Comparison of ENCODE assay signal across 1 cellular context in genomic region chr22:42805016-42805997, GRCh38.
A peak's percentile ranks its signal among the peaks of the same experiment; 100 is the strongest.
TF ChIP-seq lines count a peak whose summit lies in the region.

No MANE protein-coding gene starts in this region.

TF ChIP-seq in HepG2, 621 proteins besides CTCF, POLR2A, EP300 and RAD21 (continued from another document and continues in another):
- TF ChIP-seq, protein P1, sequence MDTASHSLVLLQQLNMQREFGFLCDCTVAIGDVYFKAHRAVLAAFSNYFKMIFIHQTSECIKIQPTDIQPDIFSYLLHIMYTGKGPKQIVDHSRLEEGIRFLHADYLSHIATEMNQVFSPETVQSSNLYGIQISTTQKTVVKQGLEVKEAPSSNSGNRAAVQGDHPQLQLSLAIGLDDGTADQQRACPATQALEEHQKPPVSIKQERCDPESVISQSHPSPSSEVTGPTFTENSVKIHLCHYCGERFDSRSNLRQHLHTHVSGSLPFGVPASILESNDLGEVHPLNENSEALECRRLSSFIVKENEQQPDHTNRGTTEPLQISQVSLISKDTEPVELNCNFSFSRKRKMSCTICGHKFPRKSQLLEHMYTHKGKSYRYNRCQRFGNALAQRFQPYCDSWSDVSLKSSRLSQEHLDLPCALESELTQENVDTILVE (CRISPR knock-in tag; IDR thresholded peaks at IDR 0.05) = 0 out of 2 replicates have a peak, but pooled peaks have one; percentile 21
- TF ChIP-seq SMAD1 (CRISPR knock-in tag; IDR thresholded peaks at IDR 0.05; ENCODE audit: borderline replicate concordance, low read depth) (no peak), ZNF232 (CRISPR knock-in tag; IDR thresholded peaks at IDR 0.05; ENCODE audit: borderline replicate concordance) (no peak), HDAC1 (CRISPR knock-in tag; IDR thresholded peaks at IDR 0.05) (0 out of 2 replicates have a peak, but pooled peaks have one; percentile 42), ZNF768 (CRISPR knock-in tag; IDR thresholded peaks at IDR 0.05) (0 out of 2 replicates have a peak, but pooled peaks have one; percentile 34), ZZZ3 (CRISPR knock-in tag; IDR thresholded peaks at IDR 0.05; ENCODE audit: borderline replicate concordance) (peak; percentile 56; the same call in 1 of the 2 replicates), HIVEP1 (CRISPR knock-in tag; IDR thresholded peaks at IDR 0.05) (no peak), GMEB1 (CRISPR knock-in tag; IDR thresholded peaks at IDR 0.05; ENCODE audit: borderline replicate concordance) (no peak), ZNF547 (CRISPR knock-in tag; IDR thresholded peaks at IDR 0.05) (no peak), ZNF362 (CRISPR knock-in tag; IDR thresholded peaks at IDR 0.05; ENCODE audit: borderline replicate concordance) (peak; percentile 82), PHF5A (CRISPR knock-in tag; IDR thresholded peaks at IDR 0.05; ENCODE audit: low read depth, unreplicated experiment) (peak; percentile 43), ZNF704 (CRISPR knock-in tag; IDR thresholded peaks at IDR 0.05; ENCODE audit: borderline replicate concordance) (no peak), DRAP1 (CRISPR knock-in tag; IDR thresholded peaks at IDR 0.05) (no peak), XRCC5 (optimal IDR thresholded peaks at IDR 0.05; ENCODE audit: low read length) (peak; percentile 54), ZNF432 (CRISPR knock-in tag; IDR thresholded peaks at IDR 0.05; ENCODE audit: borderline replicate concordance) (no peak), NFRKB (IDR thresholded peaks at IDR 0.05) (no peak), IKZF4 (CRISPR knock-in tag; IDR thresholded peaks at IDR 0.05; ENCODE audit: borderline replicate concordance, low read depth, not compliant biosample characterization) (no peak), KMT2A (CRISPR knock-in tag; IDR thresholded peaks at IDR 0.05) (no peak), ZNF839 (CRISPR knock-in tag; IDR thresholded peaks at IDR 0.05; ENCODE audit: borderline replicate concordance) (no peak), REL (CRISPR knock-in tag; conservative IDR thresholded peaks at IDR 0.05) (no peak), ZSCAN22 (CRISPR knock-in tag; IDR thresholded peaks at IDR 0.05) (no peak), ZBTB42 (CRISPR knock-in tag; IDR thresholded peaks at IDR 0.05) (no peak), FOXJ3 (CRISPR knock-in tag; IDR thresholded peaks at IDR 0.05; ENCODE audit: borderline replicate concordance) (peak; percentile 81; the same call in 1 of the 2 replicates), SP1 (IDR thresholded peaks at IDR 0.05) (no peak), SP1 (CRISPR knock-in tag; IDR thresholded peaks at IDR 0.05) (no peak), KAT8 (CRISPR knock-in tag; IDR thresholded peaks at IDR 0.05) (peak; percentile 51; the same call in 1 of the 2 replicates), BRCA1 (CRISPR knock-in tag; IDR thresholded peaks at IDR 0.05) (no peak), SPEN (CRISPR knock-in tag; IDR thresholded peaks at IDR 0.05; ENCODE audit: low read depth) (0 out of 2 replicates have a peak, but pooled peaks have one; percentile 35), HMG20B (CRISPR knock-in tag; conservative IDR thresholded peaks at IDR 0.05) (no peak), ZNF276 (CRISPR knock-in tag; IDR thresholded peaks at IDR 0.05; ENCODE audit: low read depth) (no peak), ZNF605 (CRISPR knock-in tag; IDR thresholded peaks at IDR 0.05) (peak; percentile 27; the same call in 1 of the 2 replicates), HNF4A (CRISPR knock-in tag; IDR thresholded peaks at IDR 0.05) (peak; percentile 59), ZIK1 (CRISPR knock-in tag; IDR thresholded peaks at IDR 0.05; ENCODE audit: borderline replicate concordance, low read depth) (no peak), ISL2 (CRISPR knock-in tag; IDR thresholded peaks at IDR 0.05) (peak; percentile 90), MBD4 (IDR thresholded peaks at IDR 0.05; ENCODE audit: borderline replicate concordance, low read length) (no peak), ZBTB44 (CRISPR knock-in tag; IDR thresholded peaks at IDR 0.05) (no peak), NKX3-1 (CRISPR knock-in tag; IDR thresholded peaks at IDR 0.05) (no peak), WIZ (CRISPR knock-in tag; IDR thresholded peaks at IDR 0.05) (no peak), CBFB (CRISPR knock-in tag; IDR thresholded peaks at IDR 0.05) (no peak), U2AF1 (optimal IDR thresholded peaks at IDR 0.05; ENCODE audit: low read depth, low read length) (no peak), ZNF274 (CRISPR knock-in tag; IDR thresholded peaks at IDR 0.05) (no peak)
- TF ChIP-seq, protein P2, sequence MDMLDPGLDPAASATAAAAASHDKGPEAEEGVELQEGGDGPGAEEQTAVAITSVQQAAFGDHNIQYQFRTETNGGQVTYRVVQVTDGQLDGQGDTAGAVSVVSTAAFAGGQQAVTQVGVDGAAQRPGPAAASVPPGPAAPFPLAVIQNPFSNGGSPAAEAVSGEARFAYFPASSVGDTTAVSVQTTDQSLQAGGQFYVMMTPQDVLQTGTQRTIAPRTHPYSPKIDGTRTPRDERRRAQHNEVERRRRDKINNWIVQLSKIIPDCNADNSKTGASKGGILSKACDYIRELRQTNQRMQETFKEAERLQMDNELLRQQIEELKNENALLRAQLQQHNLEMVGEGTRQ (IDR thresholded peaks at IDR 0.05; ENCODE audit: low read depth, low read length) = no peak
- TF ChIP-seq, protein P2 (CRISPR knock-in tag; IDR thresholded peaks at IDR 0.05; ENCODE audit: borderline replicate concordance) = no peak
- TF ChIP-seq, protein P3, sequence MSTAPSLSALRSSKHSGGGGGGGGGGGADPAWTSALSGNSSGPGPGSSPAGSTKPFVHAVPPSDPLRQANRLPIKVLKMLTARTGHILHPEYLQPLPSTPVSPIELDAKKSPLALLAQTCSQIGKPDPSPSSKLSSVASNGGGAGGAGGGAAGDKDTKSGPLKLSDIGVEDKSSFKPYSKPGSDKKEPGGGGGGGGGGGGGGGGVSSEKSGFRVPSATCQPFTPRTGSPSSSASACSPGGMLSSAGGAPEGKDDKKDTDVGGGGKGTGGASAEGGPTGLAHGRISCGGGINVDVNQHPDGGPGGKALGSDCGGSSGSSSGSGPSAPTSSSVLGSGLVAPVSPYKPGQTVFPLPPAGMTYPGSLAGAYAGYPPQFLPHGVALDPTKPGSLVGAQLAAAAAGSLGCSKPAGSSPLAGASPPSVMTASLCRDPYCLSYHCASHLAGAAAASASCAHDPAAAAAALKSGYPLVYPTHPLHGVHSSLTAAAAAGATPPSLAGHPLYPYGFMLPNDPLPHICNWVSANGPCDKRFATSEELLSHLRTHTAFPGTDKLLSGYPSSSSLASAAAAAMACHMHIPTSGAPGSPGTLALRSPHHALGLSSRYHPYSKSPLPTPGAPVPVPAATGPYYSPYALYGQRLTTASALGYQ (CRISPR knock-in tag; IDR thresholded peaks at IDR 0.05) = peak; percentile 70; the same call in 1 of the 2 replicates
- TF ChIP-seq, protein P4, sequence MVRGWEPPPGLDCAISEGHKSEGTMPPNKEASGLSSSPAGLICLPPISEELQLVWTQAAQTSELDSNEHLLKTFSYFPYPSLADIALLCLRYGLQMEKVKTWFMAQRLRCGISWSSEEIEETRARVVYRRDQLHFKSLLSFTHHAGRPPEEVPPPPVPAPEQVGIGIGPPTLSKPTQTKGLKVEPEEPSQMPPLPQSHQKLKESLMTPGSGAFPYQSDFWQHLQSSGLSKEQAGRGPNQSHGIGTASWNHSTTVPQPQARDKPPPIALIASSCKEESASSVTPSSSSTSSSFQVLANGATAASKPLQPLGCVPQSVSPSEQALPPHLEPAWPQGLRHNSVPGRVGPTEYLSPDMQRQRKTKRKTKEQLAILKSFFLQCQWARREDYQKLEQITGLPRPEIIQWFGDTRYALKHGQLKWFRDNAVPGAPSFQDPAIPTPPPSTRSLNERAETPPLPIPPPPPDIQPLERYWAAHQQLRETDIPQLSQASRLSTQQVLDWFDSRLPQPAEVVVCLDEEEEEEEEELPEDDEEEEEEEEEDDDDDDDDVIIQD (CRISPR knock-in tag; IDR thresholded peaks at IDR 0.05; ENCODE audit: low read depth) = no peak
- TF ChIP-seq, protein P5, sequence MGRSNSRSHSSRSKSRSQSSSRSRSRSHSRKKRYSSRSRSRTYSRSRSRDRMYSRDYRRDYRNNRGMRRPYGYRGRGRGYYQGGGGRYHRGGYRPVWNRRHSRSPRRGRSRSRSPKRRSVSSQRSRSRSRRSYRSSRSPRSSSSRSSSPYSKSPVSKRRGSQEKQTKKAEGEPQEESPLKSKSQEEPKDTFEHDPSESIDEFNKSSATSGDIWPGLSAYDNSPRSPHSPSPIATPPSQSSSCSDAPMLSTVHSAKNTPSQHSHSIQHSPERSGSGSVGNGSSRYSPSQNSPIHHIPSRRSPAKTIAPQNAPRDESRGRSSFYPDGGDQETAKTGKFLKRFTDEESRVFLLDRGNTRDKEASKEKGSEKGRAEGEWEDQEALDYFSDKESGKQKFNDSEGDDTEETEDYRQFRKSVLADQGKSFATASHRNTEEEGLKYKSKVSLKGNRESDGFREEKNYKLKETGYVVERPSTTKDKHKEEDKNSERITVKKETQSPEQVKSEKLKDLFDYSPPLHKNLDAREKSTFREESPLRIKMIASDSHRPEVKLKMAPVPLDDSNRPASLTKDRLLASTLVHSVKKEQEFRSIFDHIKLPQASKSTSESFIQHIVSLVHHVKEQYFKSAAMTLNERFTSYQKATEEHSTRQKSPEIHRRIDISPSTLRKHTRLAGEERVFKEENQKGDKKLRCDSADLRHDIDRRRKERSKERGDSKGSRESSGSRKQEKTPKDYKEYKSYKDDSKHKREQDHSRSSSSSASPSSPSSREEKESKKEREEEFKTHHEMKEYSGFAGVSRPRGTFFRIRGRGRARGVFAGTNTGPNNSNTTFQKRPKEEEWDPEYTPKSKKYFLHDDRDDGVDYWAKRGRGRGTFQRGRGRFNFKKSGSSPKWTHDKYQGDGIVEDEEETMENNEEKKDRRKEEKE (IDR thresholded peaks at IDR 0.05) = no peak
